In the genomic region with DNA sequence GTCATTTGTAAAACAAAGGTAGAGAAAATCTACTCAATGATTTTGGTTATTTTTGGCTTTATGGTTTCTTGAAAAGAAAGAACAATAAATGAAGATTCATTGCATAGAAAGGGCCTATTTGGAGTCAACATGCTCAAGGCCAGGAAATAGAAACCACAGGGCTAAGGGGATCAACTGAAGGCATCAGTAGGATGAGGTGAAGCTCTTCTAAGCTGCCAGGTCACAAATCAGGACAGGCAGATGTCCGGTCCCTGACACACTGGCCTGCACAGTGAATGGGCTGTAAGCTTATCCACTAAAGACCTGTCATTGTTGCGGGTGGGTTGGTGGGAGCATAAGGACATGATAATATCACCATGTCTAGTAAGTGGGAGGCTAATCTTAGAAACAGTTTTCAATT, we compare ENCODE assay signal across 15 cellular contexts. TPM values are rescaled to one million over a fixed set of nuclear protein-coding genes. Genes with fewer than 3 reads are reported as not detected.
DNase-seq lines count a peak whose midpoint lies in the region; ATAC-seq lines count a peak whose summit lies in the region.
"Had no signal": no experiment of that assay in that cellular context is flagged by ENCODE, and none has a peak within 500 bp of the region (broad histone marks: within the 10 kb centered on the region; RNA-seq: fewer than 3 reads in every experiment).

No MANE protein-coding gene starts in this region.

- no peak for DNase-seq in stimulated activated naive CD8-positive, alpha-beta T cell treated with anti-CD3 and anti-CD28 coated beads, Interleukin-15, Interleukin-2, amounts not matched to agents 100 U/mL and 50 U/mL, for 24 hours
- DNase-seq in SK-MEL-5 (ENCODE audit: low read depth, low spot score) (peak; percentile 20), Karpas-422 (no peak)
- no peak for DNase-seq in stimulated activated effector memory CD8-positive, alpha-beta T cell treated with anti-CD3 and anti-CD28 coated beads, Interleukin-12 subunit alpha, Interleukin-12 subunit beta, amount 100 ng/mL, for 72 hours (ENCODE audit: low spot score in 2 of 2)
- no peak for DNase-seq in NK-92 treated with Interleukin-12 subunit alpha and Interleukin-12 subunit beta, amount 100 ng/mL, for 24 hours (lab: John Stamatoyannopoulos, UW)
- DNase-seq: H7, NCI-H146, NCI-H2107, NCI-H226, NCI-H526, PC-3 had no signal

- no peak overlapping the region for H3K9ac ChIP-seq in Karpas-422 (ENCODE audit: low read length)

- H3K9me3 ChIP-seq in Karpas-422 (ENCODE audit: low read length): no peaks in the 10 kb centered on the region

- ATAC-seq in stimulated activated naive CD8-positive, alpha-beta T cell treated with anti-CD3 and anti-CD28 coated beads, Interleukin-15, Interleukin-2, amounts not matched to agents 100 U/mL and 50 U/mL, for 24 hours: no peak
- ATAC-seq in activated T-helper 17 cell treated with anti-CD3 and anti-CD28 coated beads, Interleukin-2, amount 50 U/mL, for 72 hours (replicated peaks): no peak
- ATAC-seq in stimulated activated effector memory CD8-positive, alpha-beta T cell treated with anti-CD3 and anti-CD28 coated beads, Interleukin-12 subunit alpha, Interleukin-12 subunit beta, amount 100 ng/mL, for 72 hours: no peak
- ATAC-seq in HG03520 (IDR thresholded peaks at IDR 0.05; ENCODE audit: unreplicated experiment): no peak
- ATAC-seq: PC-3 had no signal

- H4K20me1 ChIP-seq in Karpas-422 (ENCODE audit: insufficient read depth, low read depth, low read length): no peaks in the 10 kb centered on the region

- H3K9me3 Mint-ChIP-seq in stimulated activated naive CD8-positive, alpha-beta T cell treated with anti-CD3 and anti-CD28 coated beads, Interleukin-15, Interleukin-2, amounts not matched to agents 100 ng/mL and 50 ng/mL, for 24 hours: no peaks in the 10 kb centered on the region
- H3K9me3 Mint-ChIP-seq in activated T-helper 17 cell treated with anti-CD3 and anti-CD28 coated beads, Interleukin-2, amount 50 U/mL, for 72 hours: no peaks in the 10 kb centered on the region
- no peaks in the 10 kb centered on the region for H3K9me3 Mint-ChIP-seq in stimulated activated effector memory CD8-positive, alpha-beta T cell treated with anti-CD3 and anti-CD28 coated beads, Interleukin-12 subunit alpha, Interleukin-12 subunit beta, amount 100 ng/mL, for 72 hours

- H3K27ac ChIP-seq in Karpas-422 (ENCODE audit: low read length): no peak overlapping the region

- peaks cover 37% of the 10 kb centered on the region for H3K36me3 Mint-ChIP-seq in stimulated activated naive CD8-positive, alpha-beta T cell treated with anti-CD3 and anti-CD28 coated beads, Interleukin-15, Interleukin-2, amounts not matched to agents 100 ng/mL and 50 ng/mL, for 24 hours (ENCODE audit: low read depth)
- peaks cover 58% of the 10 kb centered on the region for H3K36me3 Mint-ChIP-seq in activated T-helper 17 cell treated with anti-CD3 and anti-CD28 coated beads, Interleukin-2, amount 50 U/mL, for 72 hours (ENCODE audit: low read depth)
- H3K36me3 Mint-ChIP-seq in stimulated activated effector memory CD8-positive, alpha-beta T cell treated with anti-CD3 and anti-CD28 coated beads, Interleukin-12 subunit alpha, Interleukin-12 subunit beta, amount 100 ng/mL, for 72 hours: peaks cover 40% of the 10 kb centered on the region

- H3K4me3 ChIP-seq in Karpas-422 (ENCODE audit: low read length): no peak overlapping the region

- H3K4me2 ChIP-seq in Karpas-422 (ENCODE audit: low read depth, low read length, poor library complexity, severe bottlenecking): no peak overlapping the region

- no peaks in the 10 kb centered on the region for H3K27me3 Mint-ChIP-seq in stimulated activated naive CD8-positive, alpha-beta T cell treated with anti-CD3 and anti-CD28 coated beads, Interleukin-15, Interleukin-2, amounts not matched to agents 100 ng/mL and 50 ng/mL, for 24 hours
- no peaks in the 10 kb centered on the region for H3K27me3 Mint-ChIP-seq in activated T-helper 17 cell treated with anti-CD3 and anti-CD28 coated beads, Interleukin-2, amount 50 U/mL, for 72 hours
- H3K27me3 Mint-ChIP-seq: B cell had no signal

- no peaks in the 10 kb centered on the region for H3K27me3 ChIP-seq in Karpas-422 (ENCODE audit: low read length)

- H3K4me1 ChIP-seq in Karpas-422 (ENCODE audit: low read length): no peaks in the 10 kb centered on the region

- H3K27ac Mint-ChIP-seq in stimulated activated naive CD8-positive, alpha-beta T cell treated with anti-CD3 and anti-CD28 coated beads, Interleukin-15, Interleukin-2, amounts not matched to agents 100 ng/mL and 50 ng/mL, for 24 hours: peak overlapping the region; percentile 22
- H3K27ac Mint-ChIP-seq in activated T-helper 17 cell treated with anti-CD3 and anti-CD28 coated beads, Interleukin-2, amount 50 U/mL, for 72 hours: peak overlapping the region; percentile 70
- H3K27ac Mint-ChIP-seq in stimulated activated effector memory CD8-positive, alpha-beta T cell treated with anti-CD3 and anti-CD28 coated beads, Interleukin-12 subunit alpha, Interleukin-12 subunit beta, amount 100 ng/mL, for 72 hours: peak overlapping the region; percentile 72
- H3K27ac Mint-ChIP-seq: B cell had no signal

- no peak overlapping the region for H2AFZ ChIP-seq in Karpas-422 (ENCODE audit: low read length)

- in situ Hi-C loops in SK-MEL-5 (cut with HindIII; ENCODE audit: low pct_unique_long_range_greater_than_20kb, low sequenced_read_pairs): no loop called here

- no peaks in the 10 kb centered on the region for H3K9me2 ChIP-seq in Karpas-422 (replicated peaks; ENCODE audit: insufficient read depth, low read length)

- no peaks in the 10 kb centered on the region for H3K79me2 ChIP-seq in Karpas-422 (ENCODE audit: low read length)

- H3K4me3 Mint-ChIP-seq in stimulated activated naive CD8-positive, alpha-beta T cell treated with anti-CD3 and anti-CD28 coated beads, Interleukin-15, Interleukin-2, amounts not matched to agents 100 ng/mL and 50 ng/mL, for 24 hours: no peak overlapping the region
- H3K4me3 Mint-ChIP-seq in activated T-helper 17 cell treated with anti-CD3 and anti-CD28 coated beads, Interleukin-2, amount 50 U/mL, for 72 hours: peak overlapping the region; percentile 20
- no peak overlapping the region for H3K4me3 Mint-ChIP-seq in stimulated activated effector memory CD8-positive, alpha-beta T cell treated with anti-CD3 and anti-CD28 coated beads, Interleukin-12 subunit alpha, Interleukin-12 subunit beta, amount 100 ng/mL, for 72 hours
- H3K4me3 Mint-ChIP-seq: B cell had no signal

- no peaks in the 10 kb centered on the region for H3K36me3 ChIP-seq in Karpas-422 (ENCODE audit: insufficient read depth, low read length)

- H3K4me1 Mint-ChIP-seq in stimulated activated naive CD8-positive, alpha-beta T cell treated with anti-CD3 and anti-CD28 coated beads, Interleukin-15, Interleukin-2, amounts not matched to agents 100 ng/mL and 50 ng/mL, for 24 hours (ENCODE audit: low read depth): peaks cover 35% of the 10 kb centered on the region
- peaks cover 22% of the 10 kb centered on the region for H3K4me1 Mint-ChIP-seq in activated T-helper 17 cell treated with anti-CD3 and anti-CD28 coated beads, Interleukin-2, amount 50 U/mL, for 72 hours
- H3K4me1 Mint-ChIP-seq in stimulated activated effector memory CD8-positive, alpha-beta T cell treated with anti-CD3 and anti-CD28 coated beads, Interleukin-12 subunit alpha, Interleukin-12 subunit beta, amount 100 ng/mL, for 72 hours: peaks cover 30% of the 10 kb centered on the region
- H3K4me1 Mint-ChIP-seq: B cell had no signal

RNA-seq across cellular contexts. Expression of a gene that starts 31.6 kb away (rescaled TPM):
- 23.7 and 29.6 TPM in 2 replicates for total RNA-seq in SK-MEL-5 (2014; rRNA removed; shearing (Covaris generic))
- 22.3 and 25.2 TPM in 2 replicates for polyA plus RNA-seq in SK-MEL-5 (2015; cell fraction: cytosol; rRNA removed)
- 13.0 and 38.6 TPM in 2 replicates for polyA plus RNA-seq in SK-MEL-5 (2015; cell fraction: nucleus; rRNA removed)
- 10 to 100 TPM; 43.3 to 51.2 TPM for total RNA-seq in activated T-helper 17 cell treated with anti-CD3 and anti-CD28 coated beads, Interleukin-2, amount 50 U/mL, for 72 hours
- 21.8 and 34.0 TPM in 2 replicates for total RNA-seq in Karpas-422 (2014; rRNA removed; shearing (Covaris generic); ENCODE audit: low replicate concordance)

RNA-seq across cellular contexts. Expression of a gene that starts 41.4 kb away (rescaled TPM):
- total RNA-seq in SK-MEL-5 (2014; rRNA removed; shearing (Covaris generic)): 41.4 and 53.3 TPM in 2 replicates
- polyA plus RNA-seq in SK-MEL-5 (2015; cell fraction: cytosol; rRNA removed): 47.2 and 56.1 TPM in 2 replicates
- 155 and 178 TPM in 2 replicates for polyA plus RNA-seq in SK-MEL-5 (2015; cell fraction: nucleus; rRNA removed)
- 10 to 100 TPM; 14.5 to 16.1 TPM for total RNA-seq in activated T-helper 17 cell treated with anti-CD3 and anti-CD28 coated beads, Interleukin-2, amount 50 U/mL, for 72 hours
- total RNA-seq in Karpas-422 (2014; rRNA removed; shearing (Covaris generic); ENCODE audit: low replicate concordance): not detected in 2 replicates

Comparison
In these comparisons a context has a peak if more than half of its experiments do, and no peak if none do; other contexts are left out.
1. H3K27ac Mint-ChIP-seq: peak in every context shown above with its lines; median percentile 72 in stimulated activated effector memory CD8-positive, alpha-beta T cell treated with anti-CD3 and anti-CD28 coated beads, Interleukin-12 subunit alpha, Interleukin-12 subunit beta, amount 100 ng/mL, for 72 hours; 70 in activated T-helper 17 cell treated with anti-CD3 and anti-CD28 coated beads, Interleukin-2, amount 50 U/mL, for 72 hours; 22 in stimulated activated naive CD8-positive, alpha-beta T cell treated with anti-CD3 and anti-CD28 coated beads, Interleukin-15, Interleukin-2, amounts not matched to agents 100 ng/mL and 50 ng/mL, for 24 hours.
2. RNA of a gene that starts 41.4 kb away (total RNA-seq): 41.4 to 53.3 TPM in SK-MEL-5 and 14.5 to 16.1 TPM in activated T-helper 17 cell treated with anti-CD3 and anti-CD28 coated beads, Interleukin-2, amount 50 U/mL, for 72 hours; not detected in Karpas-422; every median in the first group is over 10 times any median in the second.